Comparison of ENCODE assay signal across 12 cellular contexts in genomic region chr5:133830911-133831310, GRCh38.
"Had no signal": no experiment of that assay in that cellular context is flagged by ENCODE, and none has a peak within 500 bp of the region (broad histone marks: within the 10 kb centered on the region; RNA-seq: fewer than 3 reads in every experiment).

No MANE protein-coding gene starts in this region.

- H3K27me3 ChIP-seq: spleen, upper lobe of left lung had no signal

- H3K36me3 ChIP-seq: left ventricle myocardium inferior, spleen, upper lobe of left lung had no signal

- ATAC-seq: activated CD8-positive, alpha-beta T cell treated with anti-CD3 and anti-CD28 coated beads, Interleukin-2, amount 10 ng/mL, durations not matched to agents 7 days and 5 days; sciatic nerve; WTC11 had no signal

- DNase-seq: activated CD4-positive, alpha-beta T cell treated with anti-CD3 and anti-CD28 coated beads for 48 hours; activated CD8-positive, alpha-beta T cell treated with anti-CD3 and anti-CD28 coated beads, Interleukin-2, amount 10 ng/mL, durations not matched to agents 7 days and 5 days; activated naive CD4-positive, alpha-beta T cell treated with anti-CD3 and anti-CD28 coated beads, Interleukin-2, amount 10 ng/mL, durations not matched to agents 7 days and 5 days; central memory CD4-positive, alpha-beta T cell; effector CD8-positive, alpha-beta T cell; left ventricle myocardium inferior; spleen; stimulated activated CD4-positive, alpha-beta T cell treated with anti-CD3 and anti-CD28 coated beads, Interleukin-1b, Interleukin-23, amount 100 ng/mL, for 48 hours; upper lobe of left lung had no signal

- H3K27ac ChIP-seq: coronary artery, left ventricle myocardium inferior, spleen, upper lobe of left lung had no signal

- H3K9me3 ChIP-seq: upper lobe of left lung had no signal

- H3K4me3 ChIP-seq: coronary artery, left ventricle myocardium inferior, spleen, upper lobe of left lung had no signal

- H3K4me1 ChIP-seq: left ventricle myocardium inferior, upper lobe of left lung had no signal
